14 cellular contexts compared by ENCODE assay signal in the genomic region with DNA sequence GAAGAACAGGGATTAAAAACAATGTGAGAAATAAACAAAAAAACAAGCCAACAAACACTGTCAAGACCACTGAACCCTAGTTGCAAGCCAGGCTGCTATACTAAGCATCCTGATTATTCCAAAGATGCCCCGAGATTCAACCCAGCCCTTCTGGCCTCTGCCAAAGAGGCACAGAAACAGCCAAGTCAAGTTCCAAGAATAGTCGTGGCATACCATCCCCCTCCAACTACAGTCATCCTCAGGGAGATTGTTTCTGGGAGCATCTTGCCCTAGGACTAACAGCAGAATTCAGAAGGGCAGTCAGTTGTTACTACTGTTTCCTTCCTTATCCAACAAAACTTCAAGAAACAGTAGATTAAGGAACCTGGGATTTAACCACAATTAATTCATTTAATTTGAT. TPM values are rescaled to one million over a fixed set of nuclear protein-coding genes. Genes with fewer than 3 reads are reported as not detected.
A peak's percentile ranks its signal among the peaks of the same experiment; 100 is the strongest.
DNase-seq lines count a peak whose midpoint lies in the region; ATAC-seq, FAIRE-seq and TF ChIP-seq lines count a peak whose summit lies in the region.
"Had no signal": no experiment of that assay in that cellular context is flagged by ENCODE, and none has a peak within 500 bp of the region (broad histone marks: within the 10 kb centered on the region; RNA-seq: fewer than 3 reads in every experiment).

No MANE protein-coding gene starts in this region.

- no peak for TF ChIP-seq POLR2A in A549 (IDR thresholded peaks at IDR 0.05; ENCODE audit: low read length)

- H3K9me3 Mint-ChIP-seq in dendritic cell treated with granulocyte-macrophage colony-stimulating factor and Interleukin-4, amounts not matched to agents 40 ng/mL and 50 ng/mL, for 4 days, result no peaks in the 10 kb centered on the region
- no peaks in the 10 kb centered on the region for H3K9me3 Mint-ChIP-seq in mesothelial cell of epicardium

- ATAC-seq in A549, result no peak

- no peak for TF ChIP-seq RAD21 in A549 (conservative IDR thresholded peaks at IDR 0.05 in 1 of 2, IDR thresholded peaks at IDR 0.05 in 1 of 2)

- peaks cover 5% of the 10 kb centered on the region for H3K36me3 Mint-ChIP-seq in dendritic cell treated with granulocyte-macrophage colony-stimulating factor and Interleukin-4, amounts not matched to agents 40 ng/mL and 50 ng/mL, for 4 days (ENCODE audit: low read depth)
- H3K36me3 Mint-ChIP-seq in mesothelial cell of epicardium, result no peaks in the 10 kb centered on the region

- TF ChIP-seq CTCF in A549 (IDR thresholded peaks at IDR 0.05) (no peak), mesothelial cell of epicardium (IDR thresholded peaks at IDR 0.05; ENCODE audit: unreplicated experiment) (no peak)

- peaks cover 39% of the 10 kb centered on the region for H3K4me1 Mint-ChIP-seq in dendritic cell treated with granulocyte-macrophage colony-stimulating factor and Interleukin-4, amounts not matched to agents 40 ng/mL and 50 ng/mL, for 4 days (ENCODE audit: low read depth)
- H3K4me1 Mint-ChIP-seq in mesothelial cell of epicardium, result peaks cover 6% of the 10 kb centered on the region

- peak overlapping the region; percentile 20; the same call in 1 of the 3 replicates for H3K4me2 ChIP-seq in A549

- intact Hi-C loops in dendritic cell treated with granulocyte-macrophage colony-stimulating factor and Interleukin-4, amounts not matched to agents 40 ng/mL and 50 ng/mL, for 4 days (cut with micrococcal nuclease), result loop anchor here (5.0 kb wide), 1 partner anchor 35 kb away; no protein-coding TSS in a partner anchor

- no peak overlapping the region for H3K4me3 Mint-ChIP-seq in dendritic cell treated with granulocyte-macrophage colony-stimulating factor and Interleukin-4, amounts not matched to agents 40 ng/mL and 50 ng/mL, for 4 days
- no peak overlapping the region for H3K4me3 Mint-ChIP-seq in mesothelial cell of epicardium

- POLR2A ChIA-PET in A549 (lab: Yijun Ruan, JAX), result no interaction called here

- H3K9me3 ChIP-seq in A549, result no peaks in the 10 kb centered on the region
- H3K9me3 ChIP-seq: ovary had no signal

- H3K4me3 ChIP-seq in A549, result no peak overlapping the region
- H3K4me3 ChIP-seq: ovary had no signal

- WGBS in A549 (ENCODE audit: missing lambda C conversion rate), result 63% methylated on average over 2 of the region's 2 CpGs

- no peak for DNase-seq in A549 (ENCODE audit: low read depth in 1 of 2, low spot score in 1 of 2)
- peak; percentile 29 for DNase-seq in HCEC 1CT
- peak; percentile 30 for DNase-seq in mucosa of gallbladder (ENCODE audit: low spot score)
- DNase-seq in LoVo (ENCODE audit: low spot score), result no peak
- no peak for DNase-seq in HTR-8/SVneo (ENCODE audit: insufficient read length, low spot score)
- no peak for DNase-seq in cortex of kidney (lab: John Stamatoyannopoulos, UW)
- no peak for DNase-seq in mesothelial cell of epicardium (ENCODE audit: low spot score in 2 of 2, unreplicated experiment in 2 of 2)
- DNase-seq: AML-193; effector CD8-positive, alpha-beta T cell; NCI-H1105; NCI-H526; ovary had no signal

- no peaks in the 10 kb centered on the region for H3K27me3 Mint-ChIP-seq in dendritic cell treated with granulocyte-macrophage colony-stimulating factor and Interleukin-4, amounts not matched to agents 40 ng/mL and 50 ng/mL, for 4 days
- no peaks in the 10 kb centered on the region for H3K27me3 Mint-ChIP-seq in mesothelial cell of epicardium (ENCODE audit: low read depth)

- no peak for TF ChIP-seq EP300 in A549 (IDR thresholded peaks at IDR 0.05)

- H3K4me1 ChIP-seq in A549, result peaks cover 35% of the 10 kb centered on the region

- CTCF ChIA-PET in A549 (lab: Yijun Ruan, JAX), result no interaction called here

- H3K27ac Mint-ChIP-seq in dendritic cell treated with granulocyte-macrophage colony-stimulating factor and Interleukin-4, amounts not matched to agents 40 ng/mL and 50 ng/mL, for 4 days, result peak overlapping the region; percentile 76
- H3K27ac Mint-ChIP-seq in mesothelial cell of epicardium, result no peak overlapping the region

- FAIRE-seq in A549 (lab: Jason Lieb, UNC) (no peak), HTR-8/SVneo (lab: Jason Lieb, UNC) (no peak)
- FAIRE-seq: urothelium cell line had no signal

- H3K27ac ChIP-seq in A549, result peak overlapping the region in 1 of 2 experiments; percentile 5; a peak in 1 of 6 replicates
- H3K27ac ChIP-seq: ovary had no signal

TF ChIP-seq in A549, 52 proteins besides CTCF, POLR2A, EP300 and RAD21:
- TF ChIP-seq HDAC2 (IDR thresholded peaks at IDR 0.05) (no peak), ZC3H11A (IDR thresholded peaks at IDR 0.05) (no peak), PHF8 (IDR thresholded peaks at IDR 0.05; ENCODE audit: borderline replicate concordance, low read depth) (no peak), ZSCAN20 (CRISPR knock-in tag; IDR thresholded peaks at IDR 0.05) (no peak), RCOR1 (IDR thresholded peaks at IDR 0.05; ENCODE audit: low read depth, low read length) (no peak), TP53 (CRISPR knock-in tag; IDR thresholded peaks at IDR 0.05) (no peak), RARB (CRISPR knock-in tag; IDR thresholded peaks at IDR 0.05) (no peak), MAZ (IDR thresholded peaks at IDR 0.05; ENCODE audit: borderline replicate concordance, low read depth, low read length) (no peak), FOSL2 (IDR thresholded peaks at IDR 0.05) (no peak), FOSL2 (CRISPR knock-in tag; IDR thresholded peaks at IDR 0.05) (no peak)

RNA-seq across cellular contexts. Expression of gene ABL2, which starts 52.3 kb away (rescaled TPM):
- polyA plus RNA-seq in A549 (2011; rRNA removed) (12.4 and 15.9 TPM in 2 replicates), A549 (2017; fragmentation: RNase III; extraction: RNeasy Plus Mini Kit Qiagen cat#74134 plus additional on column Dnase treatment) (12.4 to 18.7 TPM (median 12.9 TPM) in 3 replicates)
- 3.0 and 4.1 TPM in 2 replicates for polyA plus RNA-seq in A549 (2012; cell fraction: cytosol; rRNA removed)
- 6.8 and 8.9 TPM in 2 replicates for polyA plus RNA-seq in A549 (2012; cell fraction: nucleus; rRNA removed)
- polyA minus RNA-seq in A549 (2011; rRNA and poly(A)+ RNA removed), result 44.9 and 50.5 TPM in 2 replicates
- total RNA-seq in mucosa of gallbladder (13.0 TPM), mesothelial cell of epicardium (22.5 to 23.7 TPM (median 22.7 TPM) in 3 replicates)

Comparison
In these comparisons a context has a peak if more than half of its experiments do, and no peak if none do; other contexts are left out.
1. DNase-seq: peak in HCEC 1CT (single experiment) and mucosa of gallbladder (single experiment); none in A549 (0 of 2), LoVo (single experiment), HTR-8/SVneo (single experiment), cortex of kidney (single experiment) and mesothelial cell of epicardium (0 of 2).